40 cellular contexts compared by ENCODE assay signal in the genomic region with DNA sequence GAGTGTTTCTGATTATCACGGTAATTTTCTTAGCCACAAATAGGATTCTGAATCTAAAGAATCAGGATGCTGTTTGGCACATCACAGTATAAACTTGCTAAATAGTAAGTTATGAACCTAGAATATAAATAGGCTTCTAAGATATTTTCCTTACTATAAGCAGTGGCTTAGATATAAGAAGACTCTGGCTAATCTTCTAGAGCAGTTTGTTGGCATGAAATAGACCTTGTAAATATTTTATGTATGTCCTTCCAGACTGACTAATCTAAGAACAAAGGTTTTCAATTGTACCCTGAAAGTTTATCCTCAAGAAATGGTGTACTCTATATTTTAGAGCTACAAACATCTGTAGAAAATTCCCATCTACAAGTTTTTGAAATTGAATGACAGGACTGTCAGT. TPM values are rescaled to one million over a fixed set of nuclear protein-coding genes. Genes with fewer than 3 reads are reported as not detected.
"Had no signal": no experiment of that assay in that cellular context is flagged by ENCODE, and none has a peak within 500 bp of the region (broad histone marks: within the 10 kb centered on the region; RNA-seq: fewer than 3 reads in every experiment).

No MANE protein-coding gene starts in this region.

- H3K4me3 ChIP-seq: adrenal gland, ascending aorta, body of pancreas, breast epithelium, cardiac muscle cell had no signal

- H3K27me3 ChIP-seq: adrenal gland, ascending aorta, body of pancreas, brain microvascular endothelial cell, breast epithelium, cardiac muscle cell had no signal

- DNase-seq: activated effector memory CD4-positive, alpha-beta T cell treated with anti-CD3 and anti-CD28 coated beads, Interleukin-2, amount 50 U/mL, for 16 hours; activated effector memory CD4-positive, alpha-beta T cell treated with Interleukin-2 at 50 U/mL for 16 hours; activated gamma-delta T cell; activated gamma-delta T cell treated with Interleukin-2 at 50 U/mL for 16 hours; activated naive CD4-positive, alpha-beta T cell; activated naive CD4-positive, alpha-beta T cell treated with anti-CD3 and anti-CD28 coated beads for 36 hours; activated naive CD4-positive, alpha-beta T cell treated with anti-CD3 and anti-CD28 coated beads, Interleukin-2, amount 10 ng/mL, durations not matched to agents 7 days and 5 days; activated naive CD4-positive, alpha-beta T cell treated with anti-CD3 and anti-CD28 coated beads, Interleukin-2, amount 50 U/mL, for 16 hours; activated naive CD4-positive, alpha-beta T cell treated with Interleukin-2 at 50 U/mL for 16 hours; activated naive CD8-positive, alpha-beta T cell treated with anti-CD3 and anti-CD28 coated beads for 36 hours; activated naive CD8-positive, alpha-beta T cell treated with anti-CD3 and anti-CD28 coated beads, Interleukin-2, amount 10 ng/mL, durations not matched to agents 7 days and 5 days; activated naive CD8-positive, alpha-beta T cell treated with anti-CD3 and anti-CD28 coated beads, Interleukin-2, amount 50 U/mL, for 24 hours; activated T-cell treated with anti-CD3 and anti-CD28 coated beads, Interleukin-2, amount 50 U/mL, for 4 hours; activated T-cell treated with anti-CD3 and anti-CD28 coated beads, Interleukin-2, amount 50 U/mL, for 48 hours; activated T-cell treated with anti-CD3 and anti-CD28 coated beads, Interleukin-2, amount 50 U/mL, for 72 hours; adrenal gland; amniotic stem cell; amygdala; anterior cingulate cortex; aorta; body of pancreas; brain microvascular endothelial cell; caudate nucleus; central memory CD4-positive, alpha-beta T cell; cerebellar nuclear complex had no signal

- H3K4me1 Mint-ChIP-seq: activated naive CD4-positive, alpha-beta T cell treated with anti-CD3 and anti-CD28 coated beads, Interleukin-2, amount 10 ng/mL, durations not matched to agents 7 days and 5 days; activated naive CD4-positive, alpha-beta T cell treated with anti-CD3 and anti-CD28 coated beads, Interleukin-2, amount 50 U/mL, for 24 hours; activated naive CD8-positive, alpha-beta T cell treated with anti-CD3 and anti-CD28 coated beads for 36 hours; activated naive CD8-positive, alpha-beta T cell treated with anti-CD3 and anti-CD28 coated beads, Interleukin-2, amount 10 ng/mL, durations not matched to agents 7 days and 5 days; activated naive CD8-positive, alpha-beta T cell treated with anti-CD3 and anti-CD28 coated beads, Interleukin-2, amount 50 U/mL, for 24 hours; activated T-helper 17 cell treated with anti-CD3 and anti-CD28 coated beads, Interleukin-2, amount 50 U/mL, for 72 hours; central memory CD8-positive, alpha-beta T cell had no signal

- H3K4me3 Mint-ChIP-seq: activated naive CD4-positive, alpha-beta T cell treated with anti-CD3 and anti-CD28 coated beads for 36 hours; activated naive CD4-positive, alpha-beta T cell treated with anti-CD3 and anti-CD28 coated beads, Interleukin-2, amount 10 ng/mL, durations not matched to agents 7 days and 5 days; activated naive CD4-positive, alpha-beta T cell treated with anti-CD3 and anti-CD28 coated beads, Interleukin-2, amount 50 U/mL, for 24 hours; activated naive CD8-positive, alpha-beta T cell; activated naive CD8-positive, alpha-beta T cell treated with anti-CD3 and anti-CD28 coated beads for 36 hours; activated naive CD8-positive, alpha-beta T cell treated with anti-CD3 and anti-CD28 coated beads, Interleukin-2, amount 10 ng/mL, durations not matched to agents 7 days and 5 days; activated naive CD8-positive, alpha-beta T cell treated with anti-CD3 and anti-CD28 coated beads, Interleukin-2, amount 50 U/mL, for 24 hours; activated T-cell treated with anti-CD3 and anti-CD28 coated beads, Interleukin-2, amount 50 U/mL, for 4 hours; activated T-cell treated with anti-CD3 and anti-CD28 coated beads, Interleukin-2, amount 50 U/mL, for 72 hours; activated T-helper 1 cell treated with anti-CD3 and anti-CD28 coated beads, Interleukin-12 subunit alpha, Interleukin-12 subunit beta, Interleukin-2, Interleukin-4 antibody, amounts not matched to agents 30 ng/mL and 10 ng/mL and 1 ng/mL, durations not matched to agents 14 hours and 24 hours and 36 hours; activated T-helper 17 cell treated with anti-CD3 and anti-CD28 coated beads, Interleukin-2, amount 50 U/mL, for 72 hours; brain; central memory CD8-positive, alpha-beta T cell had no signal

- H3K27ac Mint-ChIP-seq: activated naive CD4-positive, alpha-beta T cell treated with anti-CD3 and anti-CD28 coated beads for 36 hours; activated naive CD4-positive, alpha-beta T cell treated with anti-CD3 and anti-CD28 coated beads, Interleukin-2, amount 10 ng/mL, durations not matched to agents 7 days and 5 days; activated naive CD4-positive, alpha-beta T cell treated with anti-CD3 and anti-CD28 coated beads, Interleukin-2, amount 50 U/mL, for 24 hours; activated naive CD4-positive, alpha-beta T cell treated with anti-CD3 and anti-CD28 coated beads, Interleukin-2, amount 50 U/mL, for 72 hours; activated naive CD8-positive, alpha-beta T cell; activated naive CD8-positive, alpha-beta T cell treated with anti-CD3 and anti-CD28 coated beads for 36 hours; activated naive CD8-positive, alpha-beta T cell treated with anti-CD3 and anti-CD28 coated beads, Interleukin-2, amount 10 ng/mL, durations not matched to agents 7 days and 5 days; activated naive CD8-positive, alpha-beta T cell treated with anti-CD3 and anti-CD28 coated beads, Interleukin-2, amount 50 U/mL, for 24 hours; activated T-cell treated with anti-CD3 and anti-CD28 coated beads, Interleukin-2, amount 50 U/mL, for 72 hours; activated T-helper 1 cell treated with anti-CD3 and anti-CD28 coated beads, Interleukin-12 subunit alpha, Interleukin-12 subunit beta, Interleukin-2, Interleukin-4 antibody, amounts not matched to agents 30 ng/mL and 10 ng/mL and 1 ng/mL, durations not matched to agents 14 hours and 24 hours and 36 hours; activated T-helper 17 cell treated with anti-CD3 and anti-CD28 coated beads, Interleukin-2, amount 50 U/mL, for 72 hours; activated T-helper 2 cell treated with anti-CD3 and anti-CD28 coated beads, Interferon-gamma antibody, Interleukin-2, Interleukin-4, amounts not matched to agents 10 μg/mL and 5 μg/mL and 100 μg/mL, durations not matched to agents 14 hours and 24 hours and 36 hours; brain had no signal

- H3K9me3 ChIP-seq: adrenal gland, ascending aorta, body of pancreas, breast epithelium had no signal

- H3K36me3 ChIP-seq: adrenal gland, ascending aorta, brain microvascular endothelial cell, breast epithelium, cardiac muscle cell had no signal

- ATAC-seq: activated naive CD4-positive, alpha-beta T cell treated with anti-CD3 and anti-CD28 coated beads, Interleukin-2, amount 50 U/mL, for 72 hours; activated naive CD8-positive, alpha-beta T cell treated with anti-CD3 and anti-CD28 coated beads, Interleukin-2, amount 50 U/mL, for 24 hours; activated T-cell treated with anti-CD3 and anti-CD28 coated beads, Interleukin-2, amount 50 U/mL, for 4 hours; activated T-cell treated with anti-CD3 and anti-CD28 coated beads, Interleukin-2, amount 50 U/mL, for 72 hours; activated T-helper 17 cell treated with anti-CD3 and anti-CD28 coated beads, Interleukin-2, amount 50 U/mL, for 72 hours; body of pancreas had no signal

- H3K36me3 Mint-ChIP-seq: activated naive CD4-positive, alpha-beta T cell treated with anti-CD3 and anti-CD28 coated beads, Interleukin-2, amount 10 ng/mL, durations not matched to agents 7 days and 5 days; activated naive CD4-positive, alpha-beta T cell treated with anti-CD3 and anti-CD28 coated beads, Interleukin-2, amount 50 U/mL, for 24 hours; activated naive CD4-positive, alpha-beta T cell treated with anti-CD3 and anti-CD28 coated beads, Interleukin-2, amount 50 U/mL, for 72 hours; activated naive CD8-positive, alpha-beta T cell; activated naive CD8-positive, alpha-beta T cell treated with anti-CD3 and anti-CD28 coated beads for 36 hours; activated naive CD8-positive, alpha-beta T cell treated with anti-CD3 and anti-CD28 coated beads, Interleukin-2, amount 10 ng/mL, durations not matched to agents 7 days and 5 days; brain had no signal

- H3K27ac ChIP-seq: adrenal gland, ascending aorta, body of pancreas, brain microvascular endothelial cell, breast epithelium, cardiac muscle cell had no signal

- FAIRE-seq: astrocyte, bronchial epithelial cell, colon had no signal

- H3K4me1 ChIP-seq: adrenal gland, ascending aorta, body of pancreas, breast epithelium had no signal

- H3K9me3 Mint-ChIP-seq: activated naive CD4-positive, alpha-beta T cell treated with anti-CD3 and anti-CD28 coated beads for 36 hours; activated naive CD4-positive, alpha-beta T cell treated with anti-CD3 and anti-CD28 coated beads, Interleukin-2, amount 10 ng/mL, durations not matched to agents 7 days and 5 days; activated naive CD4-positive, alpha-beta T cell treated with anti-CD3 and anti-CD28 coated beads, Interleukin-2, amount 50 U/mL, for 24 hours; activated naive CD4-positive, alpha-beta T cell treated with anti-CD3 and anti-CD28 coated beads, Interleukin-2, amount 50 U/mL, for 72 hours; activated naive CD8-positive, alpha-beta T cell treated with anti-CD3 and anti-CD28 coated beads for 36 hours; activated naive CD8-positive, alpha-beta T cell treated with anti-CD3 and anti-CD28 coated beads, Interleukin-2, amount 10 ng/mL, durations not matched to agents 7 days and 5 days; activated naive CD8-positive, alpha-beta T cell treated with anti-CD3 and anti-CD28 coated beads, Interleukin-2, amount 50 U/mL, for 24 hours; activated T-cell treated with anti-CD3 and anti-CD28 coated beads, Interleukin-2, amount 50 U/mL, for 4 hours; activated T-cell treated with anti-CD3 and anti-CD28 coated beads, Interleukin-2, amount 50 U/mL, for 72 hours; activated T-helper 1 cell treated with anti-CD3 and anti-CD28 coated beads, Interleukin-12 subunit alpha, Interleukin-12 subunit beta, Interleukin-2, Interleukin-4 antibody, amounts not matched to agents 30 ng/mL and 10 ng/mL and 1 ng/mL, durations not matched to agents 14 hours and 24 hours and 36 hours; activated T-helper 17 cell treated with anti-CD3 and anti-CD28 coated beads, Interleukin-2, amount 50 U/mL, for 72 hours; activated T-helper 2 cell treated with anti-CD3 and anti-CD28 coated beads, Interferon-gamma antibody, Interleukin-2, Interleukin-4, amounts not matched to agents 10 μg/mL and 5 μg/mL and 100 μg/mL, durations not matched to agents 14 hours and 24 hours and 36 hours; brain; central memory CD8-positive, alpha-beta T cell had no signal

- H3K27me3 Mint-ChIP-seq: activated naive CD4-positive, alpha-beta T cell treated with anti-CD3 and anti-CD28 coated beads, Interleukin-2, amount 10 ng/mL, durations not matched to agents 7 days and 5 days; activated naive CD8-positive, alpha-beta T cell; activated naive CD8-positive, alpha-beta T cell treated with anti-CD3 and anti-CD28 coated beads for 36 hours; activated naive CD8-positive, alpha-beta T cell treated with anti-CD3 and anti-CD28 coated beads, Interleukin-2, amount 50 U/mL, for 24 hours had no signal

RNA-seq across cellular contexts. Expression of a gene that starts 48.3 kb away (rescaled TPM):
- total RNA-seq: activated naive CD4-positive, alpha-beta T cell treated with anti-CD3 and anti-CD28 coated beads for 36 hours; activated naive CD4-positive, alpha-beta T cell treated with anti-CD3 and anti-CD28 coated beads, Interleukin-2, amount 50 U/mL, for 72 hours; activated naive CD8-positive, alpha-beta T cell treated with anti-CD3 and anti-CD28 coated beads for 36 hours; activated naive CD8-positive, alpha-beta T cell treated with anti-CD3 and anti-CD28 coated beads, Interleukin-2, amount 10 ng/mL, durations not matched to agents 7 days and 5 days; activated T-cell treated with anti-CD3 and anti-CD28 coated beads, Interleukin-2, amount 50 U/mL, for 4 hours; activated T-cell treated with anti-CD3 and anti-CD28 coated beads, Interleukin-2, amount 50 U/mL, for 72 hours; activated T-helper 1 cell treated with anti-CD3 and anti-CD28 coated beads, Interleukin-12 subunit alpha, Interleukin-12 subunit beta, Interleukin-2, Interleukin-4 antibody, amounts not matched to agents 30 ng/mL and 10 ng/mL and 1 ng/mL, durations not matched to agents 14 hours and 24 hours and 36 hours; activated T-helper 17 cell treated with anti-CD3 and anti-CD28 coated beads, Interleukin-2, amount 50 U/mL, for 72 hours; activated T-helper 2 cell treated with anti-CD3 and anti-CD28 coated beads, Interferon-gamma antibody, Interleukin-2, Interleukin-4, amounts not matched to agents 10 μg/mL and 5 μg/mL and 100 μg/mL, durations not matched to agents 14 hours and 24 hours and 36 hours; aorta; ascending aorta; astrocyte; breast epithelium; bronchial epithelial cell; cardiac muscle cell; chondrocyte had no signal
- polyA plus RNA-seq: aorta, cardiac muscle cell had no signal
